In the genomic region with DNA sequence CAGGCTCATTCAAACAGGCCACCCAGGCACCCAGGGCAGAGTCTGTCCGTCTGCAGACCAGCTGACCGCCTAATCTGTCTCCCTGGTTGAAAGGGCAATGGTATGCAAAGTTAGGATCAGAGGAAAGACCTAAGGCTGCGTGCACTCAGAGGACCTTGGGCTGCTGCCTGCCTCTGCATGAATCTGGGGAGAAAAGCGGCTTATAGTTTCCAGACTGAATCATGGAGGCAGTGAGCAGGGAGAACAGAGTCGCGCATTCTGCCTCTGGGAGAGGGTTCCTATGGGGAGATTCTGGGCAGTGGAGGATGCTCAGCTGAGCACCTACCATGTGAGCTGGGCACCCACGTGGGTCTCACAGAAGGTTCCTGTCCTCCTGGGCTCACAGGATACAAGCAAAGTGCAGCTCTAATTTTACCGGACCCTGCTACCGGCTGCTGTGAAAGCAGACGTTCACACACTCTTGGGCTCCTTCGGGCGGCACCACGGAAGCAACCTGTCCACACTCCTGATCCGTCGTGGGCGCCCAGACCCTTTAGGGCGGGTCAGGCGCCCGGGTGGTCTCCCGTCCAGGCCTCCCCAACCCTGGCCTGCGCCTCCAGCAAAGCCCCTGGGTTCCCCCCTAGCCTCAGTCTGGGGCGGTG, we compare ENCODE assay signal across 8 cellular contexts. TPM values are rescaled to one million over a fixed set of nuclear protein-coding genes. Genes with fewer than 3 reads are reported as not detected.
A peak's percentile ranks its signal among the peaks of the same experiment; 100 is the strongest.
DNase-seq lines count a peak whose midpoint lies in the region; ATAC-seq and TF ChIP-seq lines count a peak whose summit lies in the region.
"Had no signal": no experiment of that assay in that cellular context is flagged by ENCODE, and none has a peak within 500 bp of the region (broad histone marks: within the 10 kb centered on the region; RNA-seq: fewer than 3 reads in every experiment).

No MANE protein-coding gene starts in this region.

- no peaks in the 10 kb centered on the region for H3K9me3 ChIP-seq in heart left ventricle

- no peaks in the 10 kb centered on the region for H3K27me3 ChIP-seq in heart left ventricle

- DNase-seq in GM13977 (ENCODE audit: low spot score) (peak; percentile 59), Kasumi-1 (lab: John Stamatoyannopoulos, UW) (peak; percentile 15 to 31), heart left ventricle (no peak), posterior cingulate gyrus (peak; percentile 42 to 94 (median 72)), GDM1 (lab: John Stamatoyannopoulos, UW) (no peak)
- peak; percentile 25 for DNase-seq in activated naive CD4-positive, alpha-beta T cell treated with anti-CD3 and anti-CD28 coated beads, Interleukin-2, amount 50 U/mL, for 16 hours

- H3K4me3 ChIP-seq in heart left ventricle, result peak overlapping the region; percentile 64 to 99 (median 81)

- TF ChIP-seq POLR2A in heart left ventricle (IDR thresholded peaks at IDR 0.05), result no peak

- ATAC-seq in GM21825 (IDR thresholded peaks at IDR 0.05; ENCODE audit: unreplicated experiment), result peak; percentile 13
- peak; percentile 2 to 20 (median 14) for ATAC-seq in heart left ventricle

- TF ChIP-seq CTCF in GM13977 (IDR thresholded peaks at IDR 0.05; ENCODE audit: extremely low read depth, insufficient read depth, missing control alignments), result no peak
- no peak for TF ChIP-seq CTCF in heart left ventricle (IDR thresholded peaks at IDR 0.05)

- peaks cover 5 to 41% (median 20%) of the 10 kb centered on the region in 12 donors for H3K4me1 ChIP-seq in heart left ventricle

- intact Hi-C loops in heart left ventricle (cut with DNase I), result loop anchor here in 2 of 10 donors (5.0 kb wide), 2 partner anchors 34 to 44 kb away; no protein-coding TSS in a partner anchor
- intact Hi-C loops in posterior cingulate gyrus (cut with DNase I), result loop anchor here (2.0 to 5.0 kb wide), 2 partner anchors 14 to 34 kb away; no protein-coding TSS in a partner anchor

- in situ Hi-C loops in GM13977 (cut with MboI; ENCODE audit: low pct_unique_long_range_greater_than_20kb, low sequenced_read_pairs, unreplicated experiment), result no loop called here

- no peaks in the 10 kb centered on the region for H3K36me3 ChIP-seq in heart left ventricle

- peak overlapping the region in 6 of 12 donors; percentile 13 to 69 (median 66) for H3K27ac ChIP-seq in heart left ventricle
- H3K27ac ChIP-seq: epithelial cell of prostate had no signal

- 22 to 51% (median 23%) methylated on average over 8 to 22 of the region's 22 CpGs for WGBS in heart left ventricle, 4 donors

RNA-seq across cellular contexts. Expression of gene SCARB1, which starts 0.8 kb away (rescaled TPM):
- total RNA-seq in heart left ventricle, result 10 to 100 TPM in 8 of 9 donors, 1 to 10 TPM in 1; 6.9 to 21.7 (median 15.2) TPM
- 1 to 10 TPM; 8.3 to 8.8 TPM for polyA plus RNA-seq in heart left ventricle

RNA-seq across cellular contexts. Expression of gene UBC, which starts 51.6 kb away (rescaled TPM):
- 1,000 to 10,000 TPM in 8 of 9 donors, 100 to 1,000 TPM in 1; 811 to 2,185 (median 1,239) TPM for total RNA-seq in heart left ventricle
- 1,000 to 10,000 TPM; 1,238 to 1,403 TPM for polyA plus RNA-seq in heart left ventricle

Comparison
In these comparisons a context has a peak if more than half of its experiments do, and no peak if none do; other contexts are left out.
1. DNase-seq: peak in GM13977 (single experiment), Kasumi-1 (2 of 2), activated naive CD4-positive, alpha-beta T cell treated with anti-CD3 and anti-CD28 coated beads, Interleukin-2, amount 50 U/mL, for 16 hours (single experiment) and posterior cingulate gyrus (10 of 10); none in heart left ventricle (0 of 5) and GDM1 (single experiment).